Comparison of ENCODE assay signal across 21 cellular contexts in genomic region chr9:72150653-72151052, GRCh38. TPM values are rescaled to one million over a fixed set of nuclear protein-coding genes. Genes with fewer than 3 reads are reported as not detected.
"Had no signal": no experiment of that assay in that cellular context is flagged by ENCODE, and none has a peak within 500 bp of the region (broad histone marks: within the 10 kb centered on the region; RNA-seq: fewer than 3 reads in every experiment).

No MANE protein-coding gene starts in this region.

- H3K9ac ChIP-seq: neural progenitor cell had no signal

- H3K9me3 ChIP-seq: adrenal gland, psoas muscle, stomach, testis had no signal

- H3K27me3 ChIP-seq: testis had no signal

- H3K36me3 Mint-ChIP-seq: activated naive CD4-positive, alpha-beta T cell treated with anti-CD3 and anti-CD28 coated beads, Interleukin-2, amount 50 U/mL, for 24 hours; neural progenitor cell had no signal

- H3K4me1 ChIP-seq: testis had no signal

- H3K36me3 ChIP-seq: adrenal gland, neural progenitor cell, stomach had no signal

- H3K4me3 ChIP-seq: adrenal gland, lung, psoas muscle, stomach, testis had no signal

- H3K27ac ChIP-seq: adrenal gland, neural progenitor cell, psoas muscle, stomach, testis had no signal

- H3K4me1 Mint-ChIP-seq: activated naive CD4-positive, alpha-beta T cell treated with anti-CD3 and anti-CD28 coated beads, Interleukin-2, amount 50 U/mL, for 24 hours; T-helper 17 cell had no signal

- DNase-seq: activated CD4-positive, alpha-beta T cell treated with anti-CD3 and anti-CD28 coated beads for 4 hours; activated CD8-positive, alpha-beta T cell treated with anti-CD3 and anti-CD28 coated beads for 36 hours; activated effector memory CD4-positive, alpha-beta T cell treated with anti-CD3 and anti-CD28 coated beads, Interleukin-2, amount 50 U/mL, for 16 hours; activated T-cell treated with anti-CD3 and anti-CD28 coated beads, Interleukin-2, amount 50 U/mL, for 4 hours; adrenal gland; caudate nucleus; effector CD4-positive, alpha-beta T cell; foreskin melanocyte; midbrain; naive B cell; psoas muscle; stimulated activated CD4-positive, alpha-beta T cell treated with anti-CD3 and anti-CD28 coated beads, Interleukin-12 subunit alpha, Interleukin-12 subunit beta, amount 100 ng/mL, for 4 hours; stimulated activated CD4-positive, alpha-beta T cell treated with anti-CD3 and anti-CD28 coated beads, Interleukin-2, amount 100 ng/mL, for 24 hours; stomach; T-helper 17 cell; testis had no signal

- H2AFZ ChIP-seq: neural progenitor cell had no signal

- H3K27ac Mint-ChIP-seq: activated CD8-positive, alpha-beta T cell treated with anti-CD3 and anti-CD28 coated beads for 36 hours; activated naive CD4-positive, alpha-beta T cell treated with anti-CD3 and anti-CD28 coated beads, Interleukin-2, amount 50 U/mL, for 24 hours; naive B cell; neural progenitor cell; T-helper 17 cell had no signal

- H3K4me3 Mint-ChIP-seq: activated CD8-positive, alpha-beta T cell treated with anti-CD3 and anti-CD28 coated beads for 36 hours; activated naive CD4-positive, alpha-beta T cell treated with anti-CD3 and anti-CD28 coated beads, Interleukin-2, amount 50 U/mL, for 24 hours; activated T-cell treated with anti-CD3 and anti-CD28 coated beads, Interleukin-2, amount 50 U/mL, for 4 hours; T-helper 17 cell had no signal

- ATAC-seq: activated CD8-positive, alpha-beta T cell treated with anti-CD3 and anti-CD28 coated beads for 36 hours; activated T-cell treated with anti-CD3 and anti-CD28 coated beads, Interleukin-2, amount 50 U/mL, for 4 hours; psoas muscle; sciatic nerve; T-helper 17 cell had no signal

- H3K9me3 Mint-ChIP-seq: activated CD8-positive, alpha-beta T cell treated with anti-CD3 and anti-CD28 coated beads for 36 hours; activated naive CD4-positive, alpha-beta T cell treated with anti-CD3 and anti-CD28 coated beads, Interleukin-2, amount 50 U/mL, for 24 hours had no signal

RNA-seq across cellular contexts. Expression of gene GDA, which starts 1.4 kb away (rescaled TPM):
- total RNA-seq: activated CD8-positive, alpha-beta T cell treated with anti-CD3 and anti-CD28 coated beads for 36 hours; osteocyte; T-helper 17 cell had no signal
